16 cellular contexts compared by ENCODE assay signal in genomic region chr10:34236927-34237326, GRCh38.
DNase-seq lines count a peak whose midpoint lies in the region; ATAC-seq and TF ChIP-seq lines count a peak whose summit lies in the region.
"Had no signal": no experiment of that assay in that cellular context is flagged by ENCODE, and none has a peak within 500 bp of the region (broad histone marks: within the 10 kb centered on the region; RNA-seq: fewer than 3 reads in every experiment).

No MANE protein-coding gene starts in this region.

- TF ChIP-seq CTCF in GM06990 (IDR thresholded peaks at IDR 0.05; ENCODE audit: insufficient read depth, low read length, poor library complexity, severe bottlenecking): no peak

- H3K36me3 ChIP-seq in GM06990 (ENCODE audit: control insufficient read depth, insufficient read depth, low read length): no peaks in the 10 kb centered on the region

- H3K4me3 ChIP-seq in GM06990 (replicated peaks; ENCODE audit: low read depth, low read length): no peak overlapping the region

- ATAC-seq in HG02981 (IDR thresholded peaks at IDR 0.05; ENCODE audit: unreplicated experiment): peak; percentile 70
- ATAC-seq in HG03565 (IDR thresholded peaks at IDR 0.05; ENCODE audit: unreplicated experiment): no peak
- ATAC-seq in HG02870 (IDR thresholded peaks at IDR 0.05; ENCODE audit: unreplicated experiment): no peak

- H3K27me3 ChIP-seq in GM06990 (replicated peaks; ENCODE audit: control insufficient read depth, insufficient read depth, low read length): no peaks in the 10 kb centered on the region

- peak; percentile 28 for DNase-seq in GM06990 (ENCODE audit: extremely low read depth, insufficient read length)
- peak; percentile 23 for DNase-seq in NCI-H748 treated with DMSO at 0.1 percent for 48 hours (lab: John Stamatoyannopoulos, UW)
- DNase-seq in foreskin melanocyte: peak; percentile 79
- DNase-seq in NCI-H510A (lab: John Stamatoyannopoulos, UW): no peak
- no peak for DNase-seq in activated CD4-positive, CD25-positive, alpha-beta regulatory T cell (lab: John Stamatoyannopoulos, UW)
- DNase-seq: activated CD4-positive, alpha-beta T cell treated with anti-CD3 and anti-CD28 coated beads for 48 hours; AML-193; amygdala; EL; NCI-H226; RPMI8226; stimulated activated CD4-positive, alpha-beta T cell treated with anti-CD3 and anti-CD28 coated beads, Interleukin-2, amount 100 ng/mL, for 24 hours; T-helper 2 cell had no signal

Comparison
In these comparisons a context has a peak if more than half of its experiments do, and no peak if none do; other contexts are left out.
1. DNase-seq: peak in GM06990 (single experiment), NCI-H748 treated with DMSO at 0.1 percent for 48 hours (single experiment) and foreskin melanocyte (single experiment); none in NCI-H510A (single experiment) and activated CD4-positive, CD25-positive, alpha-beta regulatory T cell (0 of 4).